ENCODE assay signal across 8 cellular contexts in genomic region chr7:138982204-138982623, GRCh38. TPM values are rescaled to one million over a fixed set of nuclear protein-coding genes. Genes with fewer than 3 reads are reported as not detected.
DNase-seq lines count a peak whose midpoint lies in the region; ATAC-seq and TF ChIP-seq lines count a peak whose summit lies in the region.

No MANE protein-coding gene starts in this region.

- H3K9me3 ChIP-seq in HUES6 (ENCODE audit: control insufficient read depth, insufficient read depth, low read depth, low read length) (no peaks in the 10 kb centered on the region), breast epithelium (no peaks in the 10 kb centered on the region), mucosa of stomach (ENCODE audit: control insufficient read depth, low read length) (no peaks in the 10 kb centered on the region)

- peak overlapping the region; percentile 45 for H3K4me3 ChIP-seq in AG09309 (ENCODE audit: control insufficient read depth, low read depth, low read length)
- H3K4me3 ChIP-seq in HUES6 (ENCODE audit: low read depth, low read length): peak overlapping the region; percentile 68
- H3K4me3 ChIP-seq in breast epithelium: peak overlapping the region; percentile 51 to 94 (median 72)
- H3K4me3 ChIP-seq in mucosa of stomach (ENCODE audit: low read length): peak overlapping the region; percentile 48

- intact Hi-C loops in breast epithelium (cut with DNase I; ENCODE audit: low total_unique reads): no loop called here

- H3K36me3 ChIP-seq in HUES6 (ENCODE audit: control insufficient read depth, insufficient read depth, low read length) (no peaks in the 10 kb centered on the region), breast epithelium (no peaks in the 10 kb centered on the region), mucosa of stomach (ENCODE audit: control insufficient read depth, insufficient read depth, low read length) (no peaks in the 10 kb centered on the region)

- peaks cover 24% of the 10 kb centered on the region for H3K27me3 ChIP-seq in HUES6 (ENCODE audit: control insufficient read depth, insufficient read depth, low read length)
- no peaks in the 10 kb centered on the region for H3K27me3 ChIP-seq in breast epithelium
- no peaks in the 10 kb centered on the region for H3K27me3 ChIP-seq in mucosa of stomach (ENCODE audit: control insufficient read depth, insufficient read depth, low read length)

- no peak for DNase-seq in AG09309 (ENCODE audit: low read depth)
- DNase-seq in breast epithelium (ENCODE audit: low spot score in 2 of 2): no peak
- DNase-seq in NCI-H345 (lab: John Stamatoyannopoulos, UW): no peak
- no peak for DNase-seq in pons (ENCODE audit: low spot score)
- no peak for DNase-seq in RPMI8226

- no peak for ATAC-seq in HG03039 (IDR thresholded peaks at IDR 0.05; ENCODE audit: unreplicated experiment)

- no peak overlapping the region for H3K9ac ChIP-seq in HUES6 (ENCODE audit: low read length)
- peak overlapping the region; percentile 56 for H3K9ac ChIP-seq in mucosa of stomach (ENCODE audit: low read length)

- TF ChIP-seq CTCF in AG09309 (IDR thresholded peaks at IDR 0.05; ENCODE audit: control insufficient read depth, insufficient read depth, low read depth, low read length, missing control alignments) (no peak), breast epithelium (IDR thresholded peaks at IDR 0.05) (no peak)

- peaks cover 22% of the 10 kb centered on the region for H3K4me1 ChIP-seq in HUES6 (ENCODE audit: control insufficient read depth, insufficient read depth, low read length)
- no peaks in the 10 kb centered on the region for H3K4me1 ChIP-seq in breast epithelium
- peaks cover 11% of the 10 kb centered on the region for H3K4me1 ChIP-seq in mucosa of stomach (ENCODE audit: control insufficient read depth, insufficient read depth, low read length)

- TF ChIP-seq POLR2A in breast epithelium (IDR thresholded peaks at IDR 0.05): no peak

- H3K27ac ChIP-seq in HUES6 (ENCODE audit: low read depth, low read length) (no peak overlapping the region), breast epithelium (peak overlapping the region in 1 of 2 donors; percentile 86)

RNA-seq across cellular contexts. Expression of gene KIAA1549, which starts 1.0 kb away (rescaled TPM):
- 1 to 10 TPM; 1.8 to 3.9 (median 2.8) TPM for total RNA-seq in breast epithelium

RNA-seq across cellular contexts. Expression of gene ZC3HAV1L, which starts 53.6 kb away (rescaled TPM):
- total RNA-seq in breast epithelium: 10 to 100 TPM; 12.5 to 24.9 (median 19.3) TPM
